Comparison of ENCODE assay signal across 8 cellular contexts in the genomic region with DNA sequence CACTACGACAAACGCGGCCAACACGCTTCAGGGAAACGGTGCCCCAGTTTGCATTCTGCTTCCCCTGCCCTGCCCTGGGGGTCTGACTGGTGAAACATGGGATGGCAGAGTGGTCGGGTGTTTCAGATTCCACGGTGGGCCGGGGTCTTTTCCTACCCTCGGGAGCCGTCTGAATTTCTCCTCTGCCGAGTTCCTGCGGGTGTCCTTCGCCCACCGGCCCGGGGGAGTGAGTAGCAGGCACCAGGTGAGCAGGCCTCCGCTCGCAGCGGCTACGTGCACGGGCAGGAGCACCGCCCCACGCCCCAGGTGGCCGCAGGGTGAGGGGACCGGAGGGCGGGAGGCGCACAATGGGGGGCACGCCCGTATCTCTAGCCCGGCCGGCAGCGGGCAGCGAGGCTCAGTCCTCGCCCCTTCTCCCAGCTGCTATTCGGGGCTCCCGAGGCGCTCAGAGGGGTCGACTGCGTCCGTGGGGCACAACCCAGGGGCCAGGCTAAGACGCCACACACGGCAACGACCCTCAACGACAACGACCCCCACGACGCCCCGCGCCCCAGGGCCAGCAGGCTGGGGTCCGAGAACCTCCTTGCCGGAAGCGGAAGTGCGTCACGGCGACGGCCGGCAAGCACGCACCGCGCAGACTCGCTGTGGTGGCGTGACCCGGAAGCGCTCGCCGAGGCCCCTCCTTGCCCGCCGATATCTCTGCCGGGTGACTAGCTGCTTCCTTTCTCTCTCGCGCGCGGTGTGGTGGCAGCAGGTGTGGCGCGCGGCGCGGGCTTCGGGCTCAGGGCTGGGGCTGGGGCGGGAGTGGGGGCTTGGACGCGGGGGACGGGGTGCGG. TPM values are rescaled to one million over a fixed set of nuclear protein-coding genes. Genes with fewer than 3 reads are reported as not detected.
DNase-seq lines count a peak whose midpoint lies in the region; ATAC-seq, FAIRE-seq and TF ChIP-seq lines count a peak whose summit lies in the region.

A gene (plus strand): TSS at position 721 of the 836 bp plus-strand sequence. CDS start 236 bp downstream, outside the sequence.

- H3K9me3 Mint-ChIP-seq in activated naive CD8-positive, alpha-beta T cell (ENCODE audit: low read depth), result peaks cover 4% of the 10 kb centered on the region

- intact Hi-C loops in head of caudate nucleus (cut with DNase I), result loop anchor here (2.0 to 10.0 kb wide), 3 partner anchors 84 to 322 kb away; a partner anchor contains a TSS
- intact Hi-C loops in pancreas (cut with DNase I), result loop anchor here in 1 of 3 donors (10.0 kb wide), 1 partner anchor 212 kb away; no protein-coding TSS in a partner anchor
- intact Hi-C loops in thyroid gland (cut with DNase I), result no loop called here

- H3K36me3 Mint-ChIP-seq in activated naive CD8-positive, alpha-beta T cell, result peaks cover 14% of the 10 kb centered on the region

- no peaks in the 10 kb centered on the region for H3K27me3 ChIP-seq in pancreas
- no peaks in the 10 kb centered on the region for H3K27me3 ChIP-seq in thyroid gland

- H3K27ac Mint-ChIP-seq in activated naive CD8-positive, alpha-beta T cell, result peak within 1 kb of the TSS; percentile 93

- TF ChIP-seq CTCF in pancreas (IDR thresholded peaks at IDR 0.05) (no peak), thyroid gland (IDR thresholded peaks at IDR 0.05) (no peak)

- H3K9me3 ChIP-seq in pancreas (no peaks in the 10 kb centered on the region), thyroid gland (no peaks in the 10 kb centered on the region)

- peaks cover 4 to 17% (median 15%) of the 10 kb centered on the region in 3 donors for H3K4me1 ChIP-seq in pancreas
- peaks cover 18 to 23% of the 10 kb centered on the region in 2 donors for H3K4me1 ChIP-seq in thyroid gland

- ATAC-seq in HG02588 (IDR thresholded peaks at IDR 0.05; ENCODE audit: unreplicated experiment) (peak; percentile 81), pancreas (peak; percentile 92 to 96 (median 94))

- peaks cover 39% of the 10 kb centered on the region for H3K4me1 Mint-ChIP-seq in activated naive CD8-positive, alpha-beta T cell (ENCODE audit: low read depth)

- DNase-seq in NCI-H1048 (lab: John Stamatoyannopoulos, UW), result peak; percentile 78
- peak; percentile 88 for DNase-seq in SKM-1 treated with dmso at 0.1 percent for 144 hours (lab: John Stamatoyannopoulos, UW; ENCODE audit: unreplicated experiment)
- peak; percentile 79 to 96 (median 92) for DNase-seq in head of caudate nucleus
- peak; percentile 92 to 98 (median 94) for DNase-seq in pancreas
- DNase-seq in thyroid gland, result peak; percentile 92 to 94

- H3K4me3 ChIP-seq in GM08714 (ENCODE audit: low read length) (peak within 1 kb of the TSS; percentile 95), pancreas (peak within 1 kb of the TSS; percentile 63 to 99 (median 87)), thyroid gland (replicated peaks in 1 of 3) (peak within 1 kb of the TSS; percentile 60 to 89 (median 63))

- H3K36me3 ChIP-seq in pancreas, result peaks cover 0 to 13% (median 0%) of the 10 kb centered on the region in 3 donors
- H3K36me3 ChIP-seq in thyroid gland, result peaks cover 0 to 8% of the 10 kb centered on the region in 2 donors

- H3K27ac ChIP-seq in pancreas (peak within 1 kb of the TSS; percentile 75 to 97 (median 84)), thyroid gland (peak within 1 kb of the TSS; percentile 59 to 94 (median 89))

- peak within 1 kb of the TSS; percentile 96 for H3K4me3 Mint-ChIP-seq in activated naive CD8-positive, alpha-beta T cell

- peak; percentile 30 to 84 for TF ChIP-seq POLR2A in thyroid gland (IDR thresholded peaks at IDR 0.05)

- 0% methylated on average over 56 to 83 of the region's 83 CpGs for WGBS in pancreas, 2 donors
- 0 to 1% methylated on average over 11 to 14 of the region's 83 CpGs for WGBS in thyroid gland, 2 donors

- no peaks in the 10 kb centered on the region for H3K27me3 Mint-ChIP-seq in activated naive CD8-positive, alpha-beta T cell

- FAIRE-seq in pancreas (lab: Jason Lieb, UNC), result no peak

RNA-seq across cellular contexts. Expression of the gene that starts here (rescaled TPM):
- total RNA-seq in pancreas (1,000 to 10,000 TPM in 2 of 6 donors, 100 to 1,000 TPM in 4; 662 to 1,102 (median 850) TPM), thyroid gland (1,000 to 10,000 TPM; 1,818 to 3,649 (median 2,349) TPM)
- 1,000 to 10,000 TPM; 2,124 to 2,141 TPM for polyA plus RNA-seq in pancreas

Comparison
In these comparisons a context has a peak if more than half of its experiments do, and no peak if none do; other contexts are left out.
1. Peak in every context shown above with its lines: DNase-seq, ATAC-seq, H3K4me3 ChIP-seq and H3K27ac ChIP-seq.